In the genomic region with DNA sequence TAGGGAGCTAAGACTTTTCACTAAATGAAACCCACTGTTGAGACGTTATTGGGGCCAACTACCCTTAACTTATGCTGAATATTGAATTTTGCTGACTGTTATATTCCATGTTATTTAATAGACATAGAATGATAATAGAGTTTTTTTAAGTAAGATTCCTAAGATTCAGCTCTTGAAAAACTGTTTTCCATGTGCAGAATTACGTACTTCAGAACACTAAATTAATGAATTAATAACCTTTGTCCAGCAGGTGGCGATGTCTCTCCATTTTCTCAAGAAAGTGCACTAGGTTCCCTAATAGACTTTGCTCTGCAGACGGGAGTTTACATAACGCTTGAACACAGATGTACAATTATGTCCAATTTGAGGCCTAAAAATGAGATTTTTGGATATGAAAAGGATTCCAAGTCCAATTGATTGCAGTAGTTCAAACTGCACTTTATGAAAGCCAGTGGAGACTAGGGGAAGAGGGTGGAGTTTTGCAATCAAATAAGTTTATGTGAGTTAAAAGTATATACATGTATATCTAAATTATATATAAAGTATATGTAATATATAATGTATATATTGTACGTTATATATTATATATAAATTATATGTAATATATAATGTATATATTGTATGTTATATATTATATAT, we compare ENCODE assay signal across 8 cellular contexts.
DNase-seq lines count a peak whose midpoint lies in the region; ATAC-seq and TF ChIP-seq lines count a peak whose summit lies in the region.

No MANE protein-coding gene starts in this region.

- peak overlapping the region; percentile 66 for H3K4me3 Mint-ChIP-seq in activated naive CD4-positive, alpha-beta T cell treated with anti-CD3 and anti-CD28 coated beads, Interleukin-2, amount 50 U/mL, for 24 hours

- no peaks in the 10 kb centered on the region for H3K9me3 Mint-ChIP-seq in activated naive CD4-positive, alpha-beta T cell treated with anti-CD3 and anti-CD28 coated beads, Interleukin-2, amount 50 U/mL, for 24 hours

- H3K36me3 Mint-ChIP-seq in activated naive CD4-positive, alpha-beta T cell treated with anti-CD3 and anti-CD28 coated beads, Interleukin-2, amount 50 U/mL, for 24 hours, result no peaks in the 10 kb centered on the region

- peaks cover 56% of the 10 kb centered on the region for H3K4me1 Mint-ChIP-seq in activated naive CD4-positive, alpha-beta T cell treated with anti-CD3 and anti-CD28 coated beads, Interleukin-2, amount 50 U/mL, for 24 hours

- DNase-seq in GM10266 (ENCODE audit: extremely low spot score), result peak; percentile 55
- peak; percentile 79 for DNase-seq in NCI-H1092 (lab: John Stamatoyannopoulos, UW)
- peak; percentile 87 for DNase-seq in SIG-M5 treated with dmso at 0.1 percent for 504 hours (lab: John Stamatoyannopoulos, UW; ENCODE audit: unreplicated experiment)
- DNase-seq in Right ventricle myocardium superior, result no peak
- DNase-seq in renal cortical epithelial cell (ENCODE audit: low read depth), result peak; percentile 93

- peak; percentile 66 for TF ChIP-seq CTCF in GM10266 (IDR thresholded peaks at IDR 0.05; ENCODE audit: control insufficient read depth, insufficient read depth, low read depth, missing control alignments)

- H3K27ac Mint-ChIP-seq in activated naive CD4-positive, alpha-beta T cell treated with anti-CD3 and anti-CD28 coated beads, Interleukin-2, amount 50 U/mL, for 24 hours, result peak overlapping the region; percentile 96

- peak; percentile 85 for ATAC-seq in Right ventricle myocardium superior (ENCODE audit: poor library complexity)
- ATAC-seq in GM19452 (IDR thresholded peaks at IDR 0.05; ENCODE audit: unreplicated experiment), result no peak
- no peak for ATAC-seq in HG02678 (IDR thresholded peaks at IDR 0.05; ENCODE audit: unreplicated experiment)

- no peaks in the 10 kb centered on the region for H3K27me3 Mint-ChIP-seq in activated naive CD4-positive, alpha-beta T cell treated with anti-CD3 and anti-CD28 coated beads, Interleukin-2, amount 50 U/mL, for 24 hours

- intact Hi-C loops in Right ventricle myocardium superior (cut with DNase I), result loop anchor here (2.0 to 10.0 kb wide), 2 partner anchors 404 to 486 kb away; no protein-coding TSS in a partner anchor
